Comparison of ENCODE assay signal across 23 cellular contexts in the genomic region with DNA sequence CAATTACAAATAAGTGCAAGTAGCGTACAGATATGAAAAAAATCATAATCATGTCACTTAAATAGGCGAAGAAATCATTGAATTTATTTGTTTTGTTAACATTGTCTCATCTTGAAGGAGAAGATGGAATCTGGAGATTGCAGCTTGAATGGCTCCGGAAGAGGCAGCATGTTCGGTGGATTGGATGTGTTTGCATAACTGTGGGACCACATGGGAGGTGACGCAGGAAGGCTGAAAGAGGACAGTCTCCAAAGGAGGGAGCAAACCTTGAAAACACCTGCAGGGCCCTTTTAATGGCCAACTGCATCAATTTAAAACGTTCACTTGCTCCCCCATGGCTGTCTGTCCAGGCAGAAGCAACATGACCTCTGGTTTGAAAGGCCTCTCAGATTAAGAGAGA.
A peak's percentile ranks its signal among the peaks of the same experiment; 100 is the strongest.
DNase-seq lines count a peak whose midpoint lies in the region; FAIRE-seq and TF ChIP-seq lines count a peak whose summit lies in the region.
"Had no signal": no experiment of that assay in that cellular context is flagged by ENCODE, and none has a peak within 500 bp of the region (broad histone marks: within the 10 kb centered on the region; RNA-seq: fewer than 3 reads in every experiment).

No MANE protein-coding gene starts in this region.

- no peak overlapping the region for H3K27ac ChIP-seq in H1 (ENCODE audit: low read depth, low read length)
- H3K27ac ChIP-seq in subcutaneous abdominal adipose tissue (ENCODE audit: low read depth, low read length), result peak overlapping the region; percentile 31
- H3K27ac ChIP-seq: BLaER1 treated with 17β-estradiol and CSF1 and Interleukin-3, amounts not matched to agents 10 nM and 100 nM; C4-2B had no signal

- H3K27ac Mint-ChIP-seq in mesothelial cell of epicardium, result no peak overlapping the region
- H3K27ac Mint-ChIP-seq: B cell; CD4-positive, alpha-beta T cell; CD8-positive, alpha-beta T cell had no signal

- no peaks in the 10 kb centered on the region for H3K23me2 ChIP-seq in H1 (ENCODE audit: low read depth, low read length)

- H3K79me1 ChIP-seq in H1 (ENCODE audit: low read depth, low read length), result no peaks in the 10 kb centered on the region

- TF ChIP-seq EP300 in H1 (IDR thresholded peaks at IDR 0.05; ENCODE audit: borderline replicate concordance in 1 of 2, low read depth in 2 of 2, low read length in 2 of 2), result no peak

- no peak overlapping the region for H3K4me3 Mint-ChIP-seq in mesothelial cell of epicardium
- H3K4me3 Mint-ChIP-seq: B cell; CD4-positive, alpha-beta T cell; CD8-positive, alpha-beta T cell had no signal

- peak overlapping the region in 1 of 2 experiments; percentile 39; a peak in 1 of 4 replicates for H3K4me2 ChIP-seq in H1 (ENCODE audit: insufficient read depth in 1 of 2, low read depth in 2 of 2, low read length in 2 of 2)
- H3K4me2 ChIP-seq: BLaER1 treated with 17β-estradiol and CSF1 and Interleukin-3, amounts not matched to agents 10 nM and 100 nM had no signal

- H3K79me2 ChIP-seq in H1 (ENCODE audit: control insufficient read depth in 1 of 2, insufficient read depth in 2 of 2, low read length in 2 of 2), result no peaks in the 10 kb centered on the region

- no peak overlapping the region for H3K18ac ChIP-seq in H1 (ENCODE audit: extremely low read depth, low read length)

- FAIRE-seq in GM19239 (lab: Jason Lieb, UNC) (peak; percentile 14), H1 (lab: Jason Lieb, UNC) (no peak)
- FAIRE-seq: A204.1, D721Med, G401.6, GM12891 had no signal

- no peak overlapping the region for H2BK5ac ChIP-seq in H1 (ENCODE audit: low read depth, low read length)

- no peaks in the 10 kb centered on the region for H3K9me3 Mint-ChIP-seq in mesothelial cell of epicardium

- no peaks in the 10 kb centered on the region for H3K9me3 ChIP-seq in H1 (ENCODE audit: insufficient read depth in 2 of 2, low read depth in 1 of 2, low read length in 1 of 2)
- H3K9me3 ChIP-seq in subcutaneous abdominal adipose tissue (ENCODE audit: control insufficient read depth in 5 of 5, low read length in 5 of 5), result no peaks in the 10 kb centered on the region
- H3K9me3 ChIP-seq: Caco-2 had no signal

- no peak overlapping the region for H3K56ac ChIP-seq in H1 (replicated peaks; ENCODE audit: insufficient read length, low read depth, low read length)

- TF ChIP-seq RAD21 in H1 (IDR thresholded peaks at IDR 0.05 in 1 of 2, conservative IDR thresholded peaks at IDR 0.05 in 1 of 2; ENCODE audit: low read depth in 2 of 2, low read length in 2 of 2), result no peak

- no peak overlapping the region for H3K4ac ChIP-seq in H1 (replicated peaks; ENCODE audit: insufficient read length, low read depth, low read length)

- H3K9ac ChIP-seq in H1 (replicated peaks in 1 of 4; ENCODE audit: extremely low read depth in 1 of 4, low read depth in 3 of 4, low read length in 3 of 4), result no peak overlapping the region
- no peak overlapping the region for H3K9ac ChIP-seq in subcutaneous abdominal adipose tissue (ENCODE audit: low read length in 5 of 5)
- H3K9ac ChIP-seq: BLaER1 treated with 17β-estradiol and CSF1 and Interleukin-3, amounts not matched to agents 10 nM and 100 nM had no signal

- no peak overlapping the region for H2AFZ ChIP-seq in H1 (ENCODE audit: low read length)

- H4K5ac ChIP-seq in H1 (ENCODE audit: insufficient read length, low read depth, low read length), result no peak overlapping the region

- 63% methylated on average over 6 of the region's 6 CpGs; no CpG with 5 or more reads in 1 of the 2 experiments for WGBS in H1 (ENCODE audit: extremely low coverage in 1 of 2, insufficient coverage in 1 of 2, insufficient read length in 1 of 2, insufficient replicate concordance in 2 of 2, low coverage in 1 of 2, low lambda C conversion rate in 2 of 2, missing lambda C conversion rate in 1 of 2), 2 experiments

- H2AK5ac ChIP-seq in H1 (ENCODE audit: low read depth, low read length), result no peak overlapping the region

- H3K27me3 ChIP-seq in H7 (ENCODE audit: control insufficient read depth, insufficient read depth, low read length) (no peaks in the 10 kb centered on the region), H1 (replicated peaks in 1 of 4; ENCODE audit: control insufficient read depth in 3 of 4, extremely low read depth in 1 of 4, insufficient read depth in 3 of 4, low read length in 3 of 4) (no peaks in the 10 kb centered on the region), subcutaneous abdominal adipose tissue (ENCODE audit: control insufficient read depth in 5 of 5, insufficient read depth in 4 of 5, low read length in 5 of 5) (no peaks in the 10 kb centered on the region)
- H3K27me3 ChIP-seq: BLaER1 treated with 17β-estradiol and CSF1 and Interleukin-3, amounts not matched to agents 10 nM and 100 nM had no signal

- H2BK20ac ChIP-seq in H1 (ENCODE audit: low read length), result no peak overlapping the region

- H2BK15ac ChIP-seq in H1 (ENCODE audit: low read length), result no peak overlapping the region

- TF ChIP-seq CTCF in H1 (IDR thresholded peaks at IDR 0.05; ENCODE audit: control extremely low read depth in 1 of 3, insufficient read depth in 1 of 3, low read depth in 1 of 3, low read length in 3 of 3) (no peak), mesothelial cell of epicardium (IDR thresholded peaks at IDR 0.05; ENCODE audit: unreplicated experiment) (no peak)

- no peaks in the 10 kb centered on the region for H3K36me3 Mint-ChIP-seq in mesothelial cell of epicardium
- H3K36me3 Mint-ChIP-seq: CD8-positive, alpha-beta T cell had no signal

- CTCF ChIA-PET in H1 (lab: Charles Lee; ENCODE audit: partially characterized antibody), result interaction anchor here (1.1 kb wide), 1 partner anchor 62 kb away, joined by 4 read pairs; no protein-coding TSS in a partner anchor

- no peak overlapping the region for H2BK120ac ChIP-seq in H1 (replicated peaks; ENCODE audit: low read depth, low read length)

- no peak for TF ChIP-seq POLR2A in H1 (IDR thresholded peaks at IDR 0.05; ENCODE audit: control extremely low read depth in 1 of 2, low read depth in 2 of 2, low read length in 2 of 2)

- no peak overlapping the region for H4K8ac ChIP-seq in H1 (ENCODE audit: extremely low read depth, insufficient read depth, low read length)

- H3K4me1 ChIP-seq in H1 (replicated peaks in 1 of 4; ENCODE audit: control insufficient read depth in 3 of 4, insufficient read depth in 4 of 4, low read length in 3 of 4) (peaks cover 0 to 5% (median 2%) of the 10 kb centered on the region in 4 experiments; a peak in 2 of 7 replicates), subcutaneous abdominal adipose tissue (ENCODE audit: control insufficient read depth in 5 of 5, insufficient read depth in 5 of 5, low read length in 5 of 5) (no peaks in the 10 kb centered on the region)
- H3K4me1 ChIP-seq: BLaER1 treated with 17β-estradiol and CSF1 and Interleukin-3, amounts not matched to agents 10 nM and 100 nM; Caco-2 had no signal

- H3K14ac ChIP-seq in H1 (ENCODE audit: insufficient read length), result no peak overlapping the region

- no peaks in the 10 kb centered on the region for H3K36me3 ChIP-seq in H7 (replicated peaks; ENCODE audit: control insufficient read depth, insufficient read depth, low read length)
- no peaks in the 10 kb centered on the region for H3K36me3 ChIP-seq in H1 (ENCODE audit: control insufficient read depth in 2 of 4, insufficient read depth in 4 of 4, low read length in 3 of 4)
- H3K36me3 ChIP-seq in subcutaneous abdominal adipose tissue (ENCODE audit: control insufficient read depth in 5 of 5, insufficient read depth in 5 of 5, low read length in 5 of 5), result no peaks in the 10 kb centered on the region
- H3K36me3 ChIP-seq: BLaER1 treated with 17β-estradiol and CSF1 and Interleukin-3, amounts not matched to agents 10 nM and 100 nM had no signal

- H4K91ac ChIP-seq in H1 (replicated peaks; ENCODE audit: insufficient read length, low read length), result no peak overlapping the region

- H3K23ac ChIP-seq in H1 (ENCODE audit: insufficient read length), result no peak overlapping the region

- DNase-seq in GM19239 (ENCODE audit: insufficient read length, low spot score), result no peak
- peak; percentile 2 for DNase-seq in H7
- DNase-seq in H1 (ENCODE audit: low read depth in 1 of 2, low spot score in 2 of 2), result no peak
- no peak for DNase-seq in NCI-H2081 (lab: John Stamatoyannopoulos, UW)
- no peak for DNase-seq in mesothelial cell of epicardium (ENCODE audit: low spot score in 2 of 2, unreplicated experiment in 2 of 2)
- DNase-seq in activated effector memory CD4-positive, alpha-beta T cell treated with anti-CD3 and anti-CD28 coated beads, Interleukin-2, amount 50 U/mL, for 16 hours, result no peak
- DNase-seq in HCEC 1CT, result no peak
- DNase-seq: 8988T; AML-193; Caco-2; Calu3; CD4-positive, alpha-beta T cell; CD8-positive, alpha-beta T cell; DMS79 treated with DMSO at 0.1 percent for 48 hours; GF-D8 had no signal

- H4K20me1 ChIP-seq in H1 (replicated peaks in 1 of 2; ENCODE audit: control insufficient read depth in 1 of 2, insufficient read depth in 2 of 2, low read length in 2 of 2), result peaks cover 0 to 1% of the 10 kb centered on the region in 2 experiments
- H4K20me1 ChIP-seq: BLaER1 treated with 17β-estradiol and CSF1 and Interleukin-3, amounts not matched to agents 10 nM and 100 nM had no signal

- H3K27me3 Mint-ChIP-seq in mesothelial cell of epicardium (ENCODE audit: low read depth), result peaks cover 54% of the 10 kb centered on the region
- H3K27me3 Mint-ChIP-seq: B cell; CD4-positive, alpha-beta T cell had no signal

- H3K4me1 Mint-ChIP-seq in mesothelial cell of epicardium, result no peaks in the 10 kb centered on the region
- H3K4me1 Mint-ChIP-seq: B cell had no signal

- no peak overlapping the region for H2BK12ac ChIP-seq in H1 (ENCODE audit: low read depth, low read length)

- H3K4me3 ChIP-seq in H7 (ENCODE audit: insufficient read depth, low read depth, low read length), result no peak overlapping the region
- H3K4me3 ChIP-seq in H1 (ENCODE audit: extremely low read depth in 1 of 4, insufficient read depth in 2 of 4, low read depth in 3 of 4, low read length in 4 of 4), result no peak overlapping the region
- H3K4me3 ChIP-seq in subcutaneous abdominal adipose tissue (ENCODE audit: low read depth in 1 of 5, low read length in 5 of 5), result no peak overlapping the region
- H3K4me3 ChIP-seq: BLaER1 treated with 17β-estradiol and CSF1 and Interleukin-3, amounts not matched to agents 10 nM and 100 nM had no signal

- POLR2A ChIA-PET in H1 (lab: Charles Lee; ENCODE audit: partially characterized antibody), result no interaction called here

TF ChIP-seq in H1, 55 proteins besides CTCF, POLR2A, EP300 and RAD21 (continues in another document):
- TF ChIP-seq USF2 (IDR thresholded peaks at IDR 0.05; ENCODE audit: low read length) (no peak), KDM5A (IDR thresholded peaks at IDR 0.05; ENCODE audit: low read length) (no peak), POLR2AphosphoS5 (IDR thresholded peaks at IDR 0.05; ENCODE audit: low read depth, low read length) (no peak)
